In genomic region chr5:33305530-33305929, GRCh38 we compare ENCODE assay signal across 17 cellular contexts.
A peak's percentile ranks its signal among the peaks of the same experiment; 100 is the strongest.
DNase-seq lines count a peak whose midpoint lies in the region; ATAC-seq, FAIRE-seq and TF ChIP-seq lines count a peak whose summit lies in the region.
"Had no signal": no experiment of that assay in that cellular context is flagged by ENCODE, and none has a peak within 500 bp of the region (broad histone marks: within the 10 kb centered on the region; RNA-seq: fewer than 3 reads in every experiment).

No MANE protein-coding gene starts in this region.

- peaks cover 12% of the 10 kb centered on the region for H3K4me1 ChIP-seq in IMR-90 (ENCODE audit: control insufficient read depth, insufficient read depth, low read length)

- H3K27me3 ChIP-seq in IMR-90 (ENCODE audit: control insufficient read depth, insufficient read depth, low read length) = no peaks in the 10 kb centered on the region
- H3K27me3 ChIP-seq: BLaER1 treated with 17β-estradiol and CSF1 and Interleukin-3, amounts not matched to agents 10 nM and 100 nM had no signal

- peak overlapping the region; percentile 9 for H3K27ac Mint-ChIP-seq in dendritic cell treated with granulocyte-macrophage colony-stimulating factor and Interleukin-4, amounts not matched to agents 40 ng/mL and 50 ng/mL, for 4 days
- peak overlapping the region; percentile 4 for H3K27ac Mint-ChIP-seq in neural crest cell (ENCODE audit: unreplicated experiment)
- H3K27ac Mint-ChIP-seq: B cell; CD8-positive, alpha-beta memory T cell had no signal

- H3K4me1 Mint-ChIP-seq in dendritic cell treated with granulocyte-macrophage colony-stimulating factor and Interleukin-4, amounts not matched to agents 40 ng/mL and 50 ng/mL, for 4 days (ENCODE audit: low read depth) = peaks cover 21% of the 10 kb centered on the region
- peaks cover 55% of the 10 kb centered on the region for H3K4me1 Mint-ChIP-seq in neural crest cell
- H3K4me1 Mint-ChIP-seq: H9 had no signal

- H4K20me1 ChIP-seq in IMR-90 (ENCODE audit: insufficient read depth, low read length) = no peaks in the 10 kb centered on the region
- H4K20me1 ChIP-seq: BLaER1 treated with 17β-estradiol and CSF1 and Interleukin-3, amounts not matched to agents 10 nM and 100 nM had no signal

- H4K5ac ChIP-seq in IMR-90 (ENCODE audit: low read depth, low read length) = no peak overlapping the region

- peaks cover 4% of the 10 kb centered on the region for H3K27me3 Mint-ChIP-seq in dendritic cell treated with granulocyte-macrophage colony-stimulating factor and Interleukin-4, amounts not matched to agents 40 ng/mL and 50 ng/mL, for 4 days
- no peaks in the 10 kb centered on the region for H3K27me3 Mint-ChIP-seq in neural crest cell (ENCODE audit: low read depth)
- H3K27me3 Mint-ChIP-seq: B cell; CD8-positive, alpha-beta memory T cell had no signal

- H2AFZ ChIP-seq in IMR-90 (replicated peaks; ENCODE audit: low read length, poor library complexity) = no peak overlapping the region

- peaks cover 10% of the 10 kb centered on the region; the same call in 1 of the 2 replicates for H3K9me1 ChIP-seq in IMR-90 (ENCODE audit: insufficient read depth, low read length)

- H3K9me3 ChIP-seq in IMR-90 (ENCODE audit: control insufficient read depth, insufficient read depth, low read length) = 0 out of 2 replicates have a peak, but pooled peaks cover 3% of the 10 kb centered on the region
- H3K9me3 ChIP-seq: BLaER1 treated with 17β-estradiol and CSF1 and Interleukin-3, amounts not matched to agents 10 nM and 100 nM had no signal

- TF ChIP-seq CTCF in IMR-90 (conservative IDR thresholded peaks at IDR 0.05; ENCODE audit: low read depth, low read length) (no peak), neural crest cell (conservative IDR thresholded peaks at IDR 0.05) (no peak)

- intact Hi-C loops in IMR-90 (cut with micrococcal nuclease) = no loop called here
- intact Hi-C loops in dendritic cell treated with granulocyte-macrophage colony-stimulating factor and Interleukin-4, amounts not matched to agents 40 ng/mL and 50 ng/mL, for 4 days (cut with micrococcal nuclease) = no loop called here

- TF ChIP-seq POLR2A in IMR-90 (IDR thresholded peaks at IDR 0.05; ENCODE audit: low read depth, low read length) (no peak), H54 (IDR thresholded peaks at IDR 0.05; ENCODE audit: low read depth, low read length) (no peak)

- H4K91ac ChIP-seq in IMR-90 (ENCODE audit: insufficient read depth, low read depth, low read length) = no peak overlapping the region

- H2AK5ac ChIP-seq in IMR-90 (ENCODE audit: low read depth, low read length) = no peak overlapping the region; the same call in 1 of the 2 replicates

- H2BK20ac ChIP-seq in IMR-90 (ENCODE audit: low read depth, low read length) = peak overlapping the region; percentile 14; the same call in 1 of the 2 replicates

- no TSS peak for BruUV-seq in IMR-90 (replicated peaks; lab: Mats Ljungman, UMichigan)

- no peak overlapping the region for H3K27ac ChIP-seq in IMR-90 (ENCODE audit: insufficient read depth, low read length)

- no peak for TF ChIP-seq RAD21 in IMR-90 (IDR thresholded peaks at IDR 0.05; ENCODE audit: low read length)

- no peak for DNase-seq in IMR-90
- no peak for DNase-seq in neural crest cell (ENCODE audit: low read depth, low spot score)
- DNase-seq in H54 (ENCODE audit: insufficient read length, low spot score) = no peak
- no peak for DNase-seq in OCI-M1 (lab: John Stamatoyannopoulos, UW)
- DNase-seq: CD8-positive, alpha-beta memory T cell; COR-L47; DMS 273 treated with DMSO at 0.1 percent for 48 hours; DMS53; DND-41; EL; GOT3; H9 had no signal

- H3K14ac ChIP-seq in IMR-90 (replicated peaks; ENCODE audit: low read depth, low read length) = no peak overlapping the region

- FAIRE-seq in H54 (lab: Jason Lieb, UNC) = no peak
- FAIRE-seq: GM12878 had no signal

- H2BK15ac ChIP-seq in IMR-90 (ENCODE audit: low read depth, low read length) = no peak overlapping the region

- H3K18ac ChIP-seq in IMR-90 (ENCODE audit: low read depth, low read length) = no peak overlapping the region

- H3K4ac ChIP-seq in IMR-90 (ENCODE audit: low read depth, low read length) = no peak overlapping the region

- H2BK120ac ChIP-seq in IMR-90 (ENCODE audit: low read depth, low read length) = no peak overlapping the region

- 100% methylated on average over 1 of the region's 4 CpGs for WGBS in IMR-90 (ENCODE audit: extremely low coverage in 2 of 2, insufficient read length in 1 of 2), 2 experiments

- ATAC-seq in IMR-90 (ENCODE audit: low read depth) = no peak
- ATAC-seq in HG02981 (IDR thresholded peaks at IDR 0.05; ENCODE audit: unreplicated experiment) = no peak
- ATAC-seq: GM12878 had no signal

- no peak overlapping the region for H2BK5ac ChIP-seq in IMR-90 (ENCODE audit: low read depth, low read length, poor library complexity, severe bottlenecking)

- no peak overlapping the region for H3K4me2 ChIP-seq in IMR-90 (ENCODE audit: low read depth, low read length)

- no peak overlapping the region for H3K56ac ChIP-seq in IMR-90 (ENCODE audit: extremely low read depth, insufficient read depth, low read length)

- H3K36me3 Mint-ChIP-seq in dendritic cell treated with granulocyte-macrophage colony-stimulating factor and Interleukin-4, amounts not matched to agents 40 ng/mL and 50 ng/mL, for 4 days (ENCODE audit: low read depth) = no peaks in the 10 kb centered on the region
- H3K36me3 Mint-ChIP-seq in neural crest cell (ENCODE audit: low read depth) = no peaks in the 10 kb centered on the region
- H3K36me3 Mint-ChIP-seq: CD8-positive, alpha-beta memory T cell had no signal

- H3K36me3 ChIP-seq in IMR-90 (ENCODE audit: control insufficient read depth, insufficient read depth, low read length) = no peaks in the 10 kb centered on the region
- H3K36me3 ChIP-seq: BLaER1 treated with 17β-estradiol and CSF1 and Interleukin-3, amounts not matched to agents 10 nM and 100 nM had no signal

- POLR2A ChIA-PET in IMR-90 (lab: Charles Lee; ENCODE audit: unreplicated experiment) = no interaction called here

- CTCF ChIA-PET in IMR-90 (lab: Yijun Ruan, JAX) = no interaction called here

- no peak overlapping the region for H3K4me3 ChIP-seq in IMR-90 (ENCODE audit: insufficient read depth, low read depth, low read length)
- H3K4me3 ChIP-seq: BLaER1 treated with 17β-estradiol and CSF1 and Interleukin-3, amounts not matched to agents 10 nM and 100 nM; GM12878 had no signal

- dilution Hi-C loops in IMR-90 (cut with HindIII; ENCODE audit: low sequenced_read_pairs, unreplicated experiment) = no loop called here

- no peak overlapping the region for H3K4me3 Mint-ChIP-seq in dendritic cell treated with granulocyte-macrophage colony-stimulating factor and Interleukin-4, amounts not matched to agents 40 ng/mL and 50 ng/mL, for 4 days
- H3K4me3 Mint-ChIP-seq in neural crest cell = no peak overlapping the region
- H3K4me3 Mint-ChIP-seq: B cell; CD8-positive, alpha-beta memory T cell; H9 had no signal

- H4K8ac ChIP-seq in IMR-90 (ENCODE audit: low read depth in 2 of 2, low read length in 2 of 2) = no peak overlapping the region

- no peak overlapping the region for H2AK9ac ChIP-seq in IMR-90 (replicated peaks; ENCODE audit: low read depth, low read length, poor library complexity)

- no peak overlapping the region for H3K23ac ChIP-seq in IMR-90 (ENCODE audit: low read depth, low read length)

- H3K79me1 ChIP-seq in IMR-90 (ENCODE audit: low read depth in 1 of 2, low read length in 2 of 2) = no peaks in the 10 kb centered on the region

- in situ Hi-C loops in IMR-90 (cut with MboI; ENCODE audit: low sequenced_read_pairs) = no loop called here

- no peak overlapping the region for H3K9ac ChIP-seq in IMR-90 (ENCODE audit: low read depth, low read length)
- H3K9ac ChIP-seq: BLaER1 treated with 17β-estradiol and CSF1 and Interleukin-3, amounts not matched to agents 10 nM and 100 nM had no signal

- peaks cover 9% of the 10 kb centered on the region for H3K9me3 Mint-ChIP-seq in dendritic cell treated with granulocyte-macrophage colony-stimulating factor and Interleukin-4, amounts not matched to agents 40 ng/mL and 50 ng/mL, for 4 days
- peaks cover under 1% of the 10 kb centered on the region for H3K9me3 Mint-ChIP-seq in neural crest cell
- H3K9me3 Mint-ChIP-seq: H9 had no signal

TF ChIP-seq in IMR-90, 13 proteins besides CTCF, POLR2A, EP300 and RAD21:
- no peak for TF ChIP-seq MAZ (IDR thresholded peaks at IDR 0.05; ENCODE audit: borderline replicate concordance, low read depth, low read length)
- TF ChIP-seq BHLHE40 (IDR thresholded peaks at IDR 0.05; ENCODE audit: low read depth, low read length) = no peak
TF ChIP-seq in IMR-90: peak in this region for 0.
